In the genomic region with DNA sequence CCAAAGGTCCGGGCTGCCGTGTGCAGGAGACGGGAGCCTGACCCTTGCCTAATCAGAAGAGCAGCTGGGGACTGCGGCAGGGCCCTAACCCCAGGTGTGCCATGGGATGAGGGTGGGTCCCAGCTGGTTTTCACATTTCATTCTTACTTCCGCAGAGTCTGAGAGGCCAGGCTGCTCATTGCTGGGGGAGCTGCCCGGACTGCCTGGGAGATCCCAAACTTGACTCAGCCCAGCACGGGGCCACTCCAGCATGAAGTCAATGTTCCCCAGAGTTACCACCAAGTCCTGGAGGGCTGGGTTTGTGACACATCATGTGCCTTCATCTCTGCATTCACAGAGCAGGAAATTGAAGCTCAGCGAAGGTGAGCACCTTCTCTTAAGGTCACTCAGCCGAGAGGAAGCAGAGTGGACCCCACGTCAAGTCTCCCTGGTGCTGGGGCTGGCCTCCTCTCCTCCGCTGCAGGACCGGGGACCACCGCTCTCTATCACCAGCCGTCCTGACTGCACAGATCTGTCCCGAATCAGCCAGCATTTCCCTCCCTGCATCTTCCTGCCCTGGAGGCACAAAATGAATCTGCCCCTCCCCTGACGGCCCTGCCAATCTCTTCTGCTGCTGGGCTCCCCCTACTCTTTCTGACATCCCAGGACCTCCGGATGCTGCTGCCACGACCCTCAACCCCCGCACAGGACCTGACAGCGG, we compare ENCODE assay signal across 17 cellular contexts.
"Had no signal": no experiment of that assay in that cellular context is flagged by ENCODE, and none has a peak within 500 bp of the region (broad histone marks: within the 10 kb centered on the region; RNA-seq: fewer than 3 reads in every experiment).

No MANE protein-coding gene starts in this region.

- DNase-seq: activated CD4-positive, alpha-beta T cell treated with anti-CD3 and anti-CD28 coated beads, Interleukin-2, amount 50 U/mL, for 4 hours; activated CD4-positive, CD25-positive, alpha-beta regulatory T cell treated with anti-CD3 and anti-CD28 coated beads, Interleukin-2, amount 50 U/mL, for 72 hours; activated naive CD4-positive, alpha-beta T cell treated with anti-CD3 and anti-CD28 coated beads, Interleukin-2, amount 10 ng/mL, durations not matched to agents 7 days and 5 days; activated T-cell treated with anti-CD3 and anti-CD28 coated beads for 4 hours; adrenal gland; caudate nucleus; colonic mucosa; mucosa of descending colon; naive thymus-derived CD4-positive, alpha-beta T cell; stimulated activated CD4-positive, alpha-beta T cell treated with anti-CD3 and anti-CD28 coated beads, Interleukin-4, amount 100 ng/mL, for 4 hours; stimulated activated CD8-positive, alpha-beta memory T cell treated with anti-CD3 and anti-CD28 coated beads, Interleukin-4, amount 100 ng/mL, for 48 hours; stimulated activated naive CD4-positive, alpha-beta T cell treated with Interleukin-2 at 50 U/mL for 16 hours; transverse colon had no signal

- ATAC-seq: left lobe of liver; mucosa of descending colon; naive thymus-derived CD4-positive, alpha-beta T cell had no signal

- H3K27ac ChIP-seq: adrenal gland, colonic mucosa, esophagus muscularis mucosa, right atrium auricular region, skin epidermis, transverse colon had no signal

- H3K27ac Mint-ChIP-seq: activated naive CD4-positive, alpha-beta T cell treated with anti-CD3 and anti-CD28 coated beads, Interleukin-2, amount 10 ng/mL, durations not matched to agents 7 days and 5 days; naive thymus-derived CD4-positive, alpha-beta T cell had no signal

- H3K36me3 ChIP-seq: adrenal gland, colonic mucosa, esophagus muscularis mucosa, right atrium auricular region, transverse colon had no signal

- H3K27me3 ChIP-seq: adrenal gland, colonic mucosa, right atrium auricular region had no signal

- H3K4me1 ChIP-seq: adrenal gland, colonic mucosa had no signal

- H3K36me3 Mint-ChIP-seq: activated naive CD4-positive, alpha-beta T cell treated with anti-CD3 and anti-CD28 coated beads, Interleukin-2, amount 10 ng/mL, durations not matched to agents 7 days and 5 days; naive thymus-derived CD4-positive, alpha-beta T cell had no signal

- H3K4me3 Mint-ChIP-seq: activated naive CD4-positive, alpha-beta T cell treated with anti-CD3 and anti-CD28 coated beads, Interleukin-2, amount 10 ng/mL, durations not matched to agents 7 days and 5 days; naive thymus-derived CD4-positive, alpha-beta T cell had no signal

- H3K4me3 ChIP-seq: adrenal gland, colonic mucosa, esophagus muscularis mucosa, mucosa of descending colon, right atrium auricular region, skin epidermis, transverse colon had no signal

- H3K4me1 Mint-ChIP-seq: activated naive CD4-positive, alpha-beta T cell treated with anti-CD3 and anti-CD28 coated beads, Interleukin-2, amount 10 ng/mL, durations not matched to agents 7 days and 5 days; naive thymus-derived CD4-positive, alpha-beta T cell had no signal

- H3K9me3 ChIP-seq: colonic mucosa had no signal
